18 cellular contexts compared by ENCODE assay signal in genomic region chr12:12930633-12931032, GRCh38. TPM values are rescaled to one million over a fixed set of nuclear protein-coding genes. Genes with fewer than 3 reads are reported as not detected.
DNase-seq lines count a peak whose midpoint lies in the region; ATAC-seq, FAIRE-seq and TF ChIP-seq lines count a peak whose summit lies in the region.
"Had no signal": no experiment of that assay in that cellular context is flagged by ENCODE, and none has a peak within 500 bp of the region (broad histone marks: within the 10 kb centered on the region; RNA-seq: fewer than 3 reads in every experiment).

No MANE protein-coding gene starts in this region.

- peaks cover 9% of the 10 kb centered on the region for H3K79me1 ChIP-seq in trophoblast cell (ENCODE audit: low read length)

- H3K36me3 ChIP-seq in HepG2 (replicated peaks in 1 of 2; ENCODE audit: control insufficient read depth in 1 of 2, insufficient read depth in 2 of 2, low read length in 2 of 2) (peaks cover 0 to 6% of the 10 kb centered on the region in 2 experiments; a peak in 1 of 5 replicates), right lobe of liver (no peaks in the 10 kb centered on the region), trophoblast cell (ENCODE audit: control insufficient read depth in 1 of 2, insufficient read depth in 2 of 2, low read length in 2 of 2) (peaks cover 0 to 2% of the 10 kb centered on the region in 2 experiments)

- H3K9ac ChIP-seq in HepG2 (ENCODE audit: insufficient read depth, low read depth, low read length) (no peak overlapping the region), trophoblast cell (ENCODE audit: low read length) (no peak overlapping the region)

- in situ Hi-C loops in HepG2 (cut with HindIII; ENCODE audit: extremely low pct_ligation_motif_present, low pct_unique_long_range_greater_than_20kb) = no loop called here

- H3K14ac ChIP-seq in trophoblast cell (ENCODE audit: low read length) = no peak overlapping the region

- ATAC-seq in HepG2 (no peak), right lobe of liver (no peak), GM21619 (IDR thresholded peaks at IDR 0.05; ENCODE audit: unreplicated experiment) (no peak)
- ATAC-seq: A549, HCT116 had no signal

- H3K4me2 ChIP-seq in HepG2 (ENCODE audit: low read depth, low read length) (no peak overlapping the region), trophoblast cell (ENCODE audit: low read length) (no peak overlapping the region)
- H3K4me2 ChIP-seq: A549 had no signal

- POLR2A ChIA-PET in HepG2 (lab: Yijun Ruan, JAX) = no interaction called here

- no peak overlapping the region for H4K91ac ChIP-seq in trophoblast cell (ENCODE audit: low read depth, low read length)

- TF ChIP-seq POLR2A in HepG2 (IDR thresholded peaks at IDR 0.05; ENCODE audit: insufficient read depth in 1 of 2, low read depth in 2 of 2, low read length in 2 of 2) = no peak
- no peak for TF ChIP-seq POLR2A in right lobe of liver (IDR thresholded peaks at IDR 0.05)
- TF ChIP-seq POLR2A in NB4 (IDR thresholded peaks at IDR 0.05; ENCODE audit: extremely low read depth, insufficient read length) = no peak

- H2AK5ac ChIP-seq in trophoblast cell (ENCODE audit: low read length) = no peak overlapping the region

- peak; percentile 1 for DNase-seq in activated CD8-positive, alpha-beta memory T cell treated with anti-CD3 and anti-CD28 coated beads, Interleukin-2, amount 50 U/mL, for 48 hours
- DNase-seq in activated CD8-positive, alpha-beta memory T cell treated with anti-CD3 and anti-CD28 coated beads, Interleukin-2, amount 50 U/mL, for 4 hours = no peak
- no peak for DNase-seq in HepG2 (ENCODE audit: low spot score)
- DNase-seq in right lobe of liver = no peak
- peak; percentile 48 for DNase-seq in NB4 (ENCODE audit: low read depth)
- no peak for DNase-seq in trophoblast cell
- DNase-seq in NCI-H226 = no peak
- DNase-seq: CD4-positive, alpha-beta memory T cell; DMS79 treated with DMSO at 0.1 percent for 48 hours; GF-D8; GOT3; H7 had no signal

- CTCF ChIA-PET in HepG2 (lab: Yijun Ruan, JAX; ENCODE audit: low intra/inter-chr PET ratio, low total read pairs) = no interaction called here

- no peaks in the 10 kb centered on the region for H3K27me3 ChIP-seq in HepG2 (ENCODE audit: control insufficient read depth in 1 of 2, insufficient read depth in 2 of 2, low read length in 2 of 2)
- no peaks in the 10 kb centered on the region for H3K27me3 ChIP-seq in right lobe of liver
- no peaks in the 10 kb centered on the region for H3K27me3 ChIP-seq in trophoblast cell (ENCODE audit: insufficient read depth, low read length)

- H3K4me1 ChIP-seq in HepG2 (ENCODE audit: insufficient read depth, low read length) (peaks cover 15% of the 10 kb centered on the region), right lobe of liver (no peaks in the 10 kb centered on the region), trophoblast cell (ENCODE audit: control insufficient read depth in 1 of 2, insufficient read depth in 2 of 2, low read length in 2 of 2) (peaks cover 8 to 20% of the 10 kb centered on the region in 2 experiments)

- H4K20me1 ChIP-seq in HepG2 (ENCODE audit: insufficient read depth, low read length) = no peaks in the 10 kb centered on the region

- no peak overlapping the region for H2AFZ ChIP-seq in HepG2 (ENCODE audit: low read length)
- no peak overlapping the region for H2AFZ ChIP-seq in trophoblast cell (ENCODE audit: insufficient read depth, low read length, poor library complexity)

- no peak for TF ChIP-seq RAD21 in HepG2 (CRISPR knock-in tag; IDR thresholded peaks at IDR 0.05)

- no peak overlapping the region for H4K8ac ChIP-seq in trophoblast cell (ENCODE audit: low read depth, low read length)

- TF ChIP-seq CTCF in HepG2 (CRISPR knock-in tag; IDR thresholded peaks at IDR 0.05) (no peak), right lobe of liver (IDR thresholded peaks at IDR 0.05) (no peak), NB4 (IDR thresholded peaks at IDR 0.05; ENCODE audit: low read depth, low read length) (no peak)

- H2BK5ac ChIP-seq in trophoblast cell (ENCODE audit: low read depth, low read length, poor library complexity) = no peak overlapping the region

- no peak overlapping the region for H4K12ac ChIP-seq in trophoblast cell (ENCODE audit: low read depth, low read length)

- intact Hi-C loops in HepG2 (cut with micrococcal nuclease; ENCODE audit: unreplicated experiment) (no loop called here), right lobe of liver (cut with DNase I) (no loop called here)

- FAIRE-seq in HepG2 (lab: Jason Lieb, UNC) = no peak
- FAIRE-seq: A549 had no signal

- H3K9me3 ChIP-seq in HepG2 (ENCODE audit: low read length) (no peaks in the 10 kb centered on the region), right lobe of liver (no peaks in the 10 kb centered on the region), trophoblast cell (ENCODE audit: insufficient read depth, low read depth, low read length) (peaks cover 2% of the 10 kb centered on the region)
- H3K9me3 ChIP-seq: A549 had no signal

- no peak overlapping the region for H2BK120ac ChIP-seq in trophoblast cell (ENCODE audit: insufficient read depth, low read length, poor library complexity)

- H3K4me3 ChIP-seq in HepG2 (replicated peaks in 1 of 3; ENCODE audit: insufficient read depth in 1 of 3, low read depth in 2 of 3, low read length in 3 of 3) (no peak overlapping the region), right lobe of liver (no peak overlapping the region), NB4 (ENCODE audit: low read depth, low read length) (no peak overlapping the region), trophoblast cell (ENCODE audit: low read depth, low read length) (no peak overlapping the region)
- H3K4me3 ChIP-seq: A549 had no signal

- BruUV-seq in HepG2 (replicated peaks; lab: Mats Ljungman, UMichigan) = no TSS peak

- no peak overlapping the region for H3K27ac ChIP-seq in HepG2 (ENCODE audit: extremely low read length, insufficient read depth, low read length)
- no peak overlapping the region for H3K27ac ChIP-seq in right lobe of liver
- peak overlapping the region; percentile 5 for H3K27ac ChIP-seq in trophoblast cell (ENCODE audit: low read depth, low read length)
- H3K27ac ChIP-seq: 22Rv1, A549 had no signal

- no peak overlapping the region for H2BK12ac ChIP-seq in trophoblast cell (ENCODE audit: low read length)

- 100% methylated on average over 1 of the region's 1 CpG for WGBS in HepG2 (ENCODE audit: low lambda C conversion rate)
- WGBS in right lobe of liver (ENCODE audit: insufficient coverage, low coverage, low lambda C conversion rate, missing lambda C conversion rate) = 86% methylated on average over 1 of the region's 1 CpG
- no CpG with 5 or more reads among the region's 1 CpG for WGBS in trophoblast cell (ENCODE audit: extremely low coverage, insufficient coverage, insufficient read length)

- no peak overlapping the region for H3K18ac ChIP-seq in trophoblast cell (ENCODE audit: low read length)

- no peak overlapping the region for H3K23ac ChIP-seq in trophoblast cell (ENCODE audit: low read length)

- TF ChIP-seq EP300 in HepG2 (IDR thresholded peaks at IDR 0.05; ENCODE audit: low read depth in 2 of 2, low read length in 2 of 2) (no peak), HepG2 (CRISPR knock-in tag; IDR thresholded peaks at IDR 0.05; ENCODE audit: borderline replicate concordance) (no peak)

- H3K79me2 ChIP-seq in HepG2 (ENCODE audit: insufficient read depth, low read length) (no peaks in the 10 kb centered on the region), trophoblast cell (ENCODE audit: control insufficient read depth, insufficient read depth, low read length, poor library complexity) (no peaks in the 10 kb centered on the region)

- no peak overlapping the region for H3K4ac ChIP-seq in trophoblast cell (ENCODE audit: low read depth, low read length)

RNA-seq across cellular contexts. Expression of gene GPRC5D, which starts 21.3 kb away (rescaled TPM):
- total RNA-seq in HepG2 (2016; rRNA removed; fragmentation: Illumina TruSeq; extraction: Trizol) (not detected in 2 replicates), right lobe of liver (not detected)
- total RNA-seq in HepG2 (2016; cell fraction: cytosol; rRNA removed; fragmentation: Illumina TruSeq; extraction: Trizol; ENCODE audit: low read depth) = not detected in 2 replicates
- not detected in 2 replicates for total RNA-seq in HepG2 (2016; cell fraction: insoluble cytoplasmic fraction; rRNA removed; fragmentation: Illumina TruSeq; extraction: Trizol)
- total RNA-seq in HepG2 (2016; cell fraction: membrane; rRNA removed; fragmentation: Illumina TruSeq; extraction: Trizol) = not detected in 2 replicates
- not detected in 2 replicates for total RNA-seq in HepG2 (2016; cell fraction: nucleus; rRNA removed; fragmentation: Illumina TruSeq; extraction: Trizol)
- not detected in 2 replicates for polyA plus RNA-seq in HepG2 (2011; rRNA removed)
- polyA plus RNA-seq in HepG2 (2011; cell fraction: cytosol; rRNA removed) = 0.12 TPM in 1 of 2 replicates, not detected in the other
- not detected in 2 replicates for polyA plus RNA-seq in HepG2 (2011; cell fraction: nucleus; rRNA removed)
- 0.31 and 0.55 TPM in 2 replicates for polyA plus RNA-seq in HepG2 (2012)
- polyA plus RNA-seq in HepG2 (2016; cell fraction: cytosol; fragmentation: Illumina TruSeq; extraction: Trizol; ENCODE audit: low read depth) = not detected in 2 replicates
- polyA plus RNA-seq in HepG2 (2016; cell fraction: insoluble cytoplasmic fraction; fragmentation: Illumina TruSeq; extraction: Trizol; ENCODE audit: low read depth) = not detected in 2 replicates
- polyA plus RNA-seq in HepG2 (2016; cell fraction: membrane; fragmentation: Illumina TruSeq; extraction: Trizol; ENCODE audit: low read depth) = not detected in 2 replicates
- not detected in 2 replicates for polyA plus RNA-seq in HepG2 (2016; cell fraction: nucleus; fragmentation: Illumina TruSeq; extraction: Trizol; ENCODE audit: insufficient read depth, low read depth)
- not detected in 2 replicates for polyA minus RNA-seq in HepG2 (2011; rRNA and poly(A)+ RNA removed; ENCODE audit: low replicate concordance)
- polyA minus RNA-seq in HepG2 (2011; cell fraction: cytosol; rRNA and poly(A)+ RNA removed) = not detected in 2 replicates
- not detected in 2 replicates for polyA minus RNA-seq in HepG2 (2011; cell fraction: nucleus; rRNA and poly(A)+ RNA removed)
- polyA plus RNA-seq in trophoblast cell (2013) = not detected in 2 replicates
- total RNA-seq: CD4-positive, alpha-beta memory T cell had no signal
- polyA plus RNA-seq: A549, BJ, CD14-positive monocyte had no signal

RNA-seq across cellular contexts. Expression of gene GPRC5A, which starts 39.3 kb away (rescaled TPM):
- 0.24 and 0.27 TPM in 2 replicates for total RNA-seq in HepG2 (2016; rRNA removed; fragmentation: Illumina TruSeq; extraction: Trizol)
- total RNA-seq in HepG2 (2016; cell fraction: cytosol; rRNA removed; fragmentation: Illumina TruSeq; extraction: Trizol; ENCODE audit: low read depth) = 0.18 TPM in 1 of 2 replicates, not detected in the other
- total RNA-seq in HepG2 (2016; cell fraction: insoluble cytoplasmic fraction; rRNA removed; fragmentation: Illumina TruSeq; extraction: Trizol) = 0.18 and 0.80 TPM in 2 replicates
- 0.06 and 0.07 TPM in 2 replicates for total RNA-seq in HepG2 (2016; cell fraction: membrane; rRNA removed; fragmentation: Illumina TruSeq; extraction: Trizol)
- total RNA-seq in HepG2 (2016; cell fraction: nucleus; rRNA removed; fragmentation: Illumina TruSeq; extraction: Trizol) = 0.63 and 1.0 TPM in 2 replicates
- polyA plus RNA-seq in HepG2 (2011; rRNA removed) = 3.0 and 3.3 TPM in 2 replicates
- polyA plus RNA-seq in HepG2 (2011; cell fraction: cytosol; rRNA removed) = 3.3 TPM in 2 replicates
- polyA plus RNA-seq in HepG2 (2011; cell fraction: nucleus; rRNA removed) = 1.1 and 1.2 TPM in 2 replicates
- polyA plus RNA-seq in HepG2 (2012) = 0.38 and 0.91 TPM in 2 replicates
- 0.05 and 0.16 TPM in 2 replicates for polyA plus RNA-seq in HepG2 (2016; cell fraction: cytosol; fragmentation: Illumina TruSeq; extraction: Trizol; ENCODE audit: low read depth)
- polyA plus RNA-seq in HepG2 (2016; cell fraction: insoluble cytoplasmic fraction; fragmentation: Illumina TruSeq; extraction: Trizol; ENCODE audit: low read depth) = 0.49 and 0.73 TPM in 2 replicates
- polyA plus RNA-seq in HepG2 (2016; cell fraction: membrane; fragmentation: Illumina TruSeq; extraction: Trizol; ENCODE audit: low read depth) = 0.24 and 0.27 TPM in 2 replicates
- polyA plus RNA-seq in HepG2 (2016; cell fraction: nucleus; fragmentation: Illumina TruSeq; extraction: Trizol; ENCODE audit: insufficient read depth, low read depth) = 1.00 and 1.3 TPM in 2 replicates
- polyA minus RNA-seq in HepG2 (2011; rRNA and poly(A)+ RNA removed; ENCODE audit: low replicate concordance) = 20.8 and 1,453 TPM in 2 replicates
- 2.6 and 2.8 TPM in 2 replicates for polyA minus RNA-seq in HepG2 (2011; cell fraction: cytosol; rRNA and poly(A)+ RNA removed)
- 1.1 and 1.4 TPM in 2 replicates for polyA minus RNA-seq in HepG2 (2011; cell fraction: nucleus; rRNA and poly(A)+ RNA removed)
- under 1 TPM; 0.35 to 0.80 (median 0.44) TPM for total RNA-seq in right lobe of liver
- polyA plus RNA-seq in trophoblast cell (2013) = 44.7 and 55.0 TPM in 2 replicates
- total RNA-seq: CD4-positive, alpha-beta memory T cell had no signal
- polyA plus RNA-seq: CD14-positive monocyte had no signal

Comparison
In these comparisons a context has a peak if more than half of its experiments do, and no peak if none do; other contexts are left out.
1. DNase-seq: peak in activated CD8-positive, alpha-beta memory T cell treated with anti-CD3 and anti-CD28 coated beads, Interleukin-2, amount 50 U/mL, for 48 hours (single experiment) and NB4 (single experiment); none in activated CD8-positive, alpha-beta memory T cell treated with anti-CD3 and anti-CD28 coated beads, Interleukin-2, amount 50 U/mL, for 4 hours (single experiment), HepG2 (single experiment), right lobe of liver (0 of 3), trophoblast cell (0 of 2) and NCI-H226 (single experiment).